In genomic region chr17:35022536-35023063, GRCh38 we compare ENCODE assay signal across 9 cellular contexts. TPM values are rescaled to one million over a fixed set of nuclear protein-coding genes. Genes with fewer than 3 reads are reported as not detected.
DNase-seq lines count a peak whose midpoint lies in the region; ATAC-seq, FAIRE-seq and TF ChIP-seq lines count a peak whose summit lies in the region.
"Had no signal": no experiment of that assay in that cellular context is flagged by ENCODE, and none has a peak within 500 bp of the region (broad histone marks: within the 10 kb centered on the region; RNA-seq: fewer than 3 reads in every experiment).

No MANE protein-coding gene starts in this region.

- no peak for TF ChIP-seq CTCF in bronchial epithelial cell (IDR thresholded peaks at IDR 0.05; ENCODE audit: insufficient read depth, low read length, severe bottlenecking)

- H3K4me3 ChIP-seq in bronchial epithelial cell (ENCODE audit: low read depth, low read length) = no peak overlapping the region
- H3K4me3 ChIP-seq: K562 had no signal

- ATAC-seq in left colon (peak; percentile 49), HG02870 (IDR thresholded peaks at IDR 0.05; ENCODE audit: unreplicated experiment) (no peak), HG03520 (IDR thresholded peaks at IDR 0.05; ENCODE audit: unreplicated experiment) (no peak)
- ATAC-seq: K562 had no signal

- FAIRE-seq in bronchial epithelial cell (lab: Jason Lieb, UNC) = no peak
- FAIRE-seq: K562 had no signal

- peak; percentile 75 for DNase-seq in DMS79 treated with DMSO at 0.1 percent for 48 hours (lab: John Stamatoyannopoulos, UW)
- peak; percentile 57 for DNase-seq in KBM-7
- DNase-seq in activated CD4-positive, CD25-positive, alpha-beta regulatory T cell treated with anti-CD3 and anti-CD28 coated beads, Interleukin-2, amount 50 U/mL, for 16 hours (ENCODE audit: low read depth, low spot score) = peak; percentile 37
- DNase-seq in bronchial epithelial cell (ENCODE audit: low read depth) = peak; percentile 90
- peak; percentile 42 to 77 for DNase-seq in left colon
- DNase-seq in stimulated activated CD4-positive, alpha-beta T cell treated with anti-CD3 and anti-CD28 coated beads, Interleukin-2, amount 100 ng/mL, for 24 hours = peak; percentile 74 to 76

- H3K27me3 ChIP-seq in bronchial epithelial cell (ENCODE audit: control insufficient read depth, insufficient read depth, low read length) = no peaks in the 10 kb centered on the region

- intact Hi-C loops in left colon (cut with DNase I, micrococcal nuclease) = no loop called here

- in situ Hi-C loops in KBM-7 (cut with MboI; ENCODE audit: low pct_unique_long_range_greater_than_20kb, low sequenced_read_pairs) = no loop called here

- H3K36me3 ChIP-seq in bronchial epithelial cell (ENCODE audit: control insufficient read depth, insufficient read depth, low read length) = peaks cover 15% of the 10 kb centered on the region

RNA-seq across cellular contexts. Expression of gene RFFL, which starts 40.9 kb away (rescaled TPM):
- total RNA-seq in bronchial epithelial cell (8.4 and 20.1 TPM in 2 replicates), left colon (10 to 100 TPM; 53.4 to 60.8 TPM)

RNA-seq across cellular contexts. Expression of gene LIG3, which starts 42.3 kb away (rescaled TPM):
- total RNA-seq in bronchial epithelial cell (39.5 and 44.8 TPM in 2 replicates), left colon (10 to 100 TPM; 30.2 to 42.5 TPM)

Comparison
In these comparisons a context has a peak if more than half of its experiments do, and no peak if none do; other contexts are left out.
1. DNase-seq: peak in every context shown above with its lines; median percentile 90 in bronchial epithelial cell; 75 in DMS79 treated with DMSO at 0.1 percent for 48 hours; 75 in stimulated activated CD4-positive, alpha-beta T cell treated with anti-CD3 and anti-CD28 coated beads, Interleukin-2, amount 100 ng/mL, for 24 hours; 60 in left colon; 57 in KBM-7; 37 in activated CD4-positive, CD25-positive, alpha-beta regulatory T cell treated with anti-CD3 and anti-CD28 coated beads, Interleukin-2, amount 50 U/mL, for 16 hours.